Comparison of ENCODE assay signal across 27 cellular contexts in genomic region chr2:235555356-235555755, GRCh38.
DNase-seq lines count a peak whose midpoint lies in the region; ATAC-seq, FAIRE-seq and TF ChIP-seq lines count a peak whose summit lies in the region.
"Had no signal": no experiment of that assay in that cellular context is flagged by ENCODE, and none has a peak within 500 bp of the region (broad histone marks: within the 10 kb centered on the region; RNA-seq: fewer than 3 reads in every experiment).

No MANE protein-coding gene starts in this region.

- H3K4me3 ChIP-seq in astrocyte (ENCODE audit: insufficient read depth, low read depth, low read length) = no peak overlapping the region
- H3K4me3 ChIP-seq: coronary artery, SK-N-MC, suprapubic skin, vagina had no signal

- peaks cover 6% of the 10 kb centered on the region for H3K27me3 ChIP-seq in astrocyte (ENCODE audit: insufficient read depth, low read length)
- H3K27me3 ChIP-seq: suprapubic skin, vagina had no signal

- peaks cover 1% of the 10 kb centered on the region for H3K36me3 Mint-ChIP-seq in astrocyte (ENCODE audit: low read depth, unreplicated experiment)
- no peaks in the 10 kb centered on the region for H3K36me3 Mint-ChIP-seq in T-cell
- H3K36me3 Mint-ChIP-seq: CD4-positive, CD25-positive, alpha-beta regulatory T cell; stimulated activated effector memory CD8-positive, alpha-beta T cell treated with anti-CD3 and anti-CD28 coated beads, Interleukin-12 subunit alpha, Interleukin-12 subunit beta, amount 100 ng/mL, for 72 hours had no signal

- no peak overlapping the region for H3K27ac Mint-ChIP-seq in astrocyte (ENCODE audit: unreplicated experiment)
- H3K27ac Mint-ChIP-seq in T-cell = no peak overlapping the region
- H3K27ac Mint-ChIP-seq: activated CD8-positive, alpha-beta T cell treated with anti-CD3 and anti-CD28 coated beads for 36 hours; CD4-positive, CD25-positive, alpha-beta regulatory T cell; effector memory CD8-positive, alpha-beta T cell; stimulated activated effector memory CD8-positive, alpha-beta T cell treated with anti-CD3 and anti-CD28 coated beads, Interleukin-12 subunit alpha, Interleukin-12 subunit beta, amount 100 ng/mL, for 72 hours; T-helper 2 cell treated with Interferon-gamma antibody and Interleukin-4, amounts not matched to agents 5 μg/mL and 100 μg/mL, for 36 hours had no signal

- H3K4me3 Mint-ChIP-seq in astrocyte (ENCODE audit: unreplicated experiment) (peak overlapping the region; percentile 40), T-cell (no peak overlapping the region)
- H3K4me3 Mint-ChIP-seq: activated CD8-positive, alpha-beta T cell treated with anti-CD3 and anti-CD28 coated beads for 36 hours; CD4-positive, CD25-positive, alpha-beta regulatory T cell; effector memory CD8-positive, alpha-beta T cell; stimulated activated effector memory CD8-positive, alpha-beta T cell treated with anti-CD3 and anti-CD28 coated beads, Interleukin-12 subunit alpha, Interleukin-12 subunit beta, amount 100 ng/mL, for 72 hours; T-helper 2 cell treated with Interferon-gamma antibody and Interleukin-4, amounts not matched to agents 5 μg/mL and 100 μg/mL, for 36 hours had no signal

- CTCF ChIA-PET in T-cell (lab: Charles Lee) = no interaction called here

- H3K79me2 ChIP-seq in astrocyte (ENCODE audit: insufficient read depth, low read length) = peaks cover 40% of the 10 kb centered on the region

- no peak overlapping the region for H3K27ac ChIP-seq in astrocyte (ENCODE audit: low read depth, low read length)
- H3K27ac ChIP-seq: coronary artery, SK-N-MC, suprapubic skin, vagina had no signal

- ATAC-seq in T-cell (replicated peaks in 1 of 4) = no peak
- no peak for ATAC-seq in activated CD4-positive, CD25-positive, alpha-beta regulatory T cell treated with anti-CD3 and anti-CD28 coated beads, Interleukin-2, amount 50 U/mL, for 24 hours
- ATAC-seq: activated CD8-positive, alpha-beta T cell treated with anti-CD3 and anti-CD28 coated beads for 36 hours; effector memory CD8-positive, alpha-beta T cell; esophagus mucosa; HCT116; stimulated activated effector memory CD8-positive, alpha-beta T cell treated with anti-CD3 and anti-CD28 coated beads, Interleukin-12 subunit alpha, Interleukin-12 subunit beta, amount 100 ng/mL, for 72 hours had no signal

- no peaks in the 10 kb centered on the region for H3K9me3 ChIP-seq in astrocyte (ENCODE audit: insufficient read depth, low read depth, low read length)
- H3K9me3 ChIP-seq: suprapubic skin, vagina had no signal

- H3K9me3 Mint-ChIP-seq in astrocyte (ENCODE audit: unreplicated experiment) (no peaks in the 10 kb centered on the region), T-cell (no peaks in the 10 kb centered on the region)
- H3K9me3 Mint-ChIP-seq: activated CD8-positive, alpha-beta T cell treated with anti-CD3 and anti-CD28 coated beads for 36 hours; CD4-positive, CD25-positive, alpha-beta regulatory T cell; effector memory CD8-positive, alpha-beta T cell; stimulated activated effector memory CD8-positive, alpha-beta T cell treated with anti-CD3 and anti-CD28 coated beads, Interleukin-12 subunit alpha, Interleukin-12 subunit beta, amount 100 ng/mL, for 72 hours; T-helper 2 cell treated with Interferon-gamma antibody and Interleukin-4, amounts not matched to agents 5 μg/mL and 100 μg/mL, for 36 hours had no signal

- peaks cover 4% of the 10 kb centered on the region for H3K4me1 ChIP-seq in astrocyte (ENCODE audit: insufficient read depth, low read length)

- H4K20me1 ChIP-seq in astrocyte (ENCODE audit: insufficient read depth, low read length) = peaks cover 92% of the 10 kb centered on the region

- no peak for TF ChIP-seq CTCF in astrocyte (IDR thresholded peaks at IDR 0.05; ENCODE audit: insufficient read depth, low read depth, low read length)

- FAIRE-seq in astrocyte (lab: Jason Lieb, UNC) = no peak
- FAIRE-seq: RCC 7860 had no signal

- POLR2A ChIA-PET in T-cell (lab: Charles Lee) = no interaction called here

- no peaks in the 10 kb centered on the region for H3K27me3 Mint-ChIP-seq in astrocyte (ENCODE audit: low read depth, unreplicated experiment)
- peaks cover 27 to 36% of the 10 kb centered on the region in 2 donors for H3K27me3 Mint-ChIP-seq in T-cell

- H2AFZ ChIP-seq in astrocyte (ENCODE audit: low read depth, low read length) = no peak overlapping the region

- H3K9ac ChIP-seq in astrocyte (ENCODE audit: low read length) = no peak overlapping the region

- DNase-seq in CMK (ENCODE audit: low read depth) (peak; percentile 27), OCI-M1 (lab: John Stamatoyannopoulos, UW) (peak; percentile 70), astrocyte (ENCODE audit: low read depth) (no peak), putamen (ENCODE audit: low spot score) (peak; percentile 44), 8988T (no peak), T-cell (no peak), NK-92 (lab: John Stamatoyannopoulos, UW; ENCODE audit: unreplicated experiment) (no peak)
- DNase-seq: activated CD4-positive, CD25-positive, alpha-beta regulatory T cell; activated CD8-positive, alpha-beta T cell treated with anti-CD3 and anti-CD28 coated beads for 36 hours; activated gamma-delta T cell; CD4-positive, CD25-positive, alpha-beta regulatory T cell; effector memory CD8-positive, alpha-beta T cell; foreskin melanocyte; mesendoderm; NCI-H2029 treated with DMSO at 0.1 percent for 48 hours; NCI-H446 treated with DMSO at 0.1 percent for 48 hours; occipital lobe had no signal

- no peak overlapping the region for H3K4me2 ChIP-seq in astrocyte (ENCODE audit: low read length)

- peaks cover 17% of the 10 kb centered on the region for H3K4me1 Mint-ChIP-seq in astrocyte (ENCODE audit: low read depth, unreplicated experiment)
- H3K4me1 Mint-ChIP-seq in T-cell = no peaks in the 10 kb centered on the region
- H3K4me1 Mint-ChIP-seq: CD4-positive, CD25-positive, alpha-beta regulatory T cell had no signal

- H3K36me3 ChIP-seq in astrocyte (ENCODE audit: insufficient read depth, low read length) = no peaks in the 10 kb centered on the region
- H3K36me3 ChIP-seq: suprapubic skin, vagina had no signal

Comparison
In these comparisons a context has a peak if more than half of its experiments do, and no peak if none do; other contexts are left out.
1. DNase-seq: peak in CMK (single experiment), OCI-M1 (single experiment) and putamen (single experiment); none in astrocyte (single experiment), 8988T (single experiment), T-cell (0 of 34) and NK-92 (single experiment).